ENCODE assay signal across 23 cellular contexts in genomic region chr13:64078025-64078424, GRCh38.
DNase-seq lines count a peak whose midpoint lies in the region; ATAC-seq, FAIRE-seq and TF ChIP-seq lines count a peak whose summit lies in the region.
"Had no signal": no experiment of that assay in that cellular context is flagged by ENCODE, and none has a peak within 500 bp of the region (broad histone marks: within the 10 kb centered on the region; RNA-seq: fewer than 3 reads in every experiment).

No MANE protein-coding gene starts in this region.

- DNase-seq in GM12865 (ENCODE audit: low read depth) = peak; percentile 21
- DNase-seq in NCI-H1105 (lab: John Stamatoyannopoulos, UW) = peak; percentile 99
- DNase-seq in RPMI7951 (ENCODE audit: low read depth) = peak; percentile 75
- no peak for DNase-seq in K562 (ENCODE audit: extremely low read depth in 1 of 4, low spot score in 3 of 4)
- DNase-seq in germinal center (ENCODE audit: low spot score) = no peak
- no peak for DNase-seq in ovary
- no peak for DNase-seq in activated CD8-positive, alpha-beta memory T cell treated with anti-CD3 and anti-CD28 coated beads, Interleukin-2, amount 10 ng/mL, durations not matched to agents 7 days and 5 days
- DNase-seq: activated CD4-positive, alpha-beta T cell treated with anti-CD3 and anti-CD28 coated beads for 48 hours; activated naive CD4-positive, alpha-beta T cell treated with anti-CD3 and anti-CD28 coated beads, Interleukin-2, amount 50 U/mL, for 16 hours; amygdala; colonic mucosa; foreskin keratinocyte; hippocampal formation; MM.1S; naive thymus-derived CD8-positive, alpha-beta T cell; NCI-H1694 treated with DMSO at 0.1 percent for 48 hours; NCI-H774; T-helper 1 cell had no signal

- no peaks in the 10 kb centered on the region for H4K20me1 ChIP-seq in K562 (replicated peaks; ENCODE audit: control insufficient read depth, insufficient read depth, low read length)
- H4K20me1 ChIP-seq: BLaER1 treated with 17β-estradiol and CSF1 and Interleukin-3, amounts not matched to agents 10 nM and 100 nM had no signal

- in situ Hi-C loops in K562 (cut with MboI) = no loop called here

- H3K4me3 ChIP-seq in GM12865 (ENCODE audit: low read depth, low read length) (no peak overlapping the region), K562 (no peak overlapping the region), ovary (no peak overlapping the region)
- H3K4me3 ChIP-seq: BLaER1 treated with 17β-estradiol and CSF1 and Interleukin-3, amounts not matched to agents 10 nM and 100 nM; colonic mucosa had no signal

- H3K9ac ChIP-seq in K562 (ENCODE audit: insufficient read depth in 1 of 2, low read depth in 2 of 2, low read length in 2 of 2) = no peak overlapping the region
- H3K9ac ChIP-seq: BLaER1 treated with 17β-estradiol and CSF1 and Interleukin-3, amounts not matched to agents 10 nM and 100 nM had no signal

- no peaks in the 10 kb centered on the region for H3K9me3 Mint-ChIP-seq in activated CD8-positive, alpha-beta memory T cell treated with anti-CD3 and anti-CD28 coated beads, Interleukin-2, amount 10 ng/mL, durations not matched to agents 7 days and 5 days (ENCODE audit: low read depth)

- no peak overlapping the region for H3K27ac ChIP-seq in K562 (ENCODE audit: extremely low read depth, low read depth, low read length)
- no peak overlapping the region for H3K27ac ChIP-seq in ovary
- H3K27ac ChIP-seq: BLaER1 treated with 17β-estradiol and CSF1 and Interleukin-3, amounts not matched to agents 10 nM and 100 nM; colonic mucosa; foreskin keratinocyte had no signal

- H3K79me2 ChIP-seq in K562 (ENCODE audit: control insufficient read depth, insufficient read depth, low read length) = peaks cover 30% of the 10 kb centered on the region

- no peak for TF ChIP-seq CTCF in GM12865 (IDR thresholded peaks at IDR 0.05; ENCODE audit: insufficient read depth, low read depth, low read length, missing control alignments)
- TF ChIP-seq CTCF in K562 (IDR thresholded peaks at IDR 0.05 in 2 of 3, conservative IDR thresholded peaks at IDR 0.05 in 1 of 3; ENCODE audit: insufficient read depth in 2 of 3, low read depth in 1 of 3, low read length in 3 of 3) = no peak
- no peak for TF ChIP-seq CTCF in ovary (IDR thresholded peaks at IDR 0.05)

- peaks cover 0 to 7% of the 10 kb centered on the region in 2 experiments; a peak in 2 of 5 replicates for H3K4me1 ChIP-seq in K562 (replicated peaks in 1 of 2; ENCODE audit: control insufficient read depth in 2 of 2, insufficient read depth in 2 of 2, low read length in 2 of 2)
- no peaks in the 10 kb centered on the region for H3K4me1 ChIP-seq in ovary (ENCODE audit: insufficient read depth)
- H3K4me1 ChIP-seq: BLaER1 treated with 17β-estradiol and CSF1 and Interleukin-3, amounts not matched to agents 10 nM and 100 nM; colonic mucosa; foreskin keratinocyte had no signal

- intact Hi-C loops in K562 (cut with micrococcal nuclease) (no loop called here), ovary (cut with DNase I) (no loop called here)

- POLR2A ChIA-PET in K562 (lab: Yijun Ruan, JAX) = no interaction called here

- no peak overlapping the region for H2AFZ ChIP-seq in K562 (ENCODE audit: low read depth, low read length)

- no peak overlapping the region for H3K4me2 ChIP-seq in K562 (ENCODE audit: insufficient read depth, low read length)
- H3K4me2 ChIP-seq: BLaER1 treated with 17β-estradiol and CSF1 and Interleukin-3, amounts not matched to agents 10 nM and 100 nM had no signal

- no peaks in the 10 kb centered on the region for H3K36me3 ChIP-seq in K562 (ENCODE audit: control insufficient read depth, insufficient read depth, low read length)
- H3K36me3 ChIP-seq in ovary = no peaks in the 10 kb centered on the region
- H3K36me3 ChIP-seq: BLaER1 treated with 17β-estradiol and CSF1 and Interleukin-3, amounts not matched to agents 10 nM and 100 nM; colonic mucosa had no signal

- TF ChIP-seq RAD21 in K562 (CRISPR knock-in tag; conservative IDR thresholded peaks at IDR 0.05 in 1 of 2, IDR thresholded peaks at IDR 0.05 in 1 of 2) = no peak

- H3K27ac Mint-ChIP-seq in activated CD8-positive, alpha-beta memory T cell treated with anti-CD3 and anti-CD28 coated beads, Interleukin-2, amount 10 ng/mL, durations not matched to agents 7 days and 5 days = no peak overlapping the region
- H3K27ac Mint-ChIP-seq: mesothelial cell of epicardium; naive thymus-derived CD8-positive, alpha-beta T cell had no signal

- no peaks in the 10 kb centered on the region for H3K27me3 Mint-ChIP-seq in activated CD8-positive, alpha-beta memory T cell treated with anti-CD3 and anti-CD28 coated beads, Interleukin-2, amount 10 ng/mL, durations not matched to agents 7 days and 5 days
- H3K27me3 Mint-ChIP-seq: naive thymus-derived CD8-positive, alpha-beta T cell had no signal

- H3K9me3 ChIP-seq in K562 (replicated peaks; ENCODE audit: control insufficient read depth, insufficient read depth, low read depth, low read length) (no peaks in the 10 kb centered on the region), ovary (no peaks in the 10 kb centered on the region)
- H3K9me3 ChIP-seq: colonic mucosa had no signal

- TF ChIP-seq EP300 in K562 (IDR thresholded peaks at IDR 0.05; ENCODE audit: low read length) = no peak
- TF ChIP-seq EP300 in ovary (IDR thresholded peaks at IDR 0.05) = no peak

- FAIRE-seq in K562 (lab: Jason Lieb, UNC) = no peak
- FAIRE-seq: bronchial epithelial cell, urothelium cell line had no signal

- H3K27me3 ChIP-seq in K562 (ENCODE audit: control insufficient read depth in 2 of 2, insufficient read depth in 2 of 2, low read length in 2 of 2) (no peaks in the 10 kb centered on the region), ovary (no peaks in the 10 kb centered on the region)
- H3K27me3 ChIP-seq: BLaER1 treated with 17β-estradiol and CSF1 and Interleukin-3, amounts not matched to agents 10 nM and 100 nM; colonic mucosa; foreskin keratinocyte had no signal

- H3K36me3 Mint-ChIP-seq in activated CD8-positive, alpha-beta memory T cell treated with anti-CD3 and anti-CD28 coated beads, Interleukin-2, amount 10 ng/mL, durations not matched to agents 7 days and 5 days = no peaks in the 10 kb centered on the region
- H3K36me3 Mint-ChIP-seq: mesothelial cell of epicardium; naive thymus-derived CD8-positive, alpha-beta T cell had no signal

- no peak overlapping the region for H3K4me3 Mint-ChIP-seq in activated CD8-positive, alpha-beta memory T cell treated with anti-CD3 and anti-CD28 coated beads, Interleukin-2, amount 10 ng/mL, durations not matched to agents 7 days and 5 days
- H3K4me3 Mint-ChIP-seq: mesothelial cell of epicardium had no signal

- CTCF ChIA-PET in K562 (lab: Yijun Ruan, JAX; ENCODE audit: low intra/inter-chr PET ratio) = no interaction called here
- CTCF ChIA-PET in activated CD8-positive, alpha-beta memory T cell treated with anti-CD3 and anti-CD28 coated beads, Interleukin-2, amount 10 ng/mL, durations not matched to agents 7 days and 5 days (lab: Charles Lee) = no interaction called here

- 100% methylated on average over 1 of the region's 6 CpGs for WGBS in K562 (ENCODE audit: insufficient coverage, low coverage, missing lambda C conversion rate)
- WGBS in ovary, 3 donors = 88 to 97% (median 91%) methylated on average over 6 of the region's 6 CpGs

- no peaks in the 10 kb centered on the region for H3K9me1 ChIP-seq in K562 (ENCODE audit: control insufficient read depth, insufficient read depth, low read length)

- ATAC-seq in K562 = no peak
- no peak for ATAC-seq in activated CD8-positive, alpha-beta memory T cell treated with anti-CD3 and anti-CD28 coated beads, Interleukin-2, amount 10 ng/mL, durations not matched to agents 7 days and 5 days
- ATAC-seq: esophagus mucosa; foreskin keratinocyte; naive thymus-derived CD8-positive, alpha-beta T cell had no signal

- H3K4me1 Mint-ChIP-seq in activated CD8-positive, alpha-beta memory T cell treated with anti-CD3 and anti-CD28 coated beads, Interleukin-2, amount 10 ng/mL, durations not matched to agents 7 days and 5 days = no peaks in the 10 kb centered on the region
- H3K4me1 Mint-ChIP-seq: mesothelial cell of epicardium had no signal

- BruUV-seq in K562 (replicated peaks; lab: Mats Ljungman, UMichigan) = no TSS peak

- no peak for TF ChIP-seq POLR2A in K562 (conservative IDR thresholded peaks at IDR 0.05)
- no peak for TF ChIP-seq POLR2A in ovary (IDR thresholded peaks at IDR 0.05)

TF ChIP-seq in K562, 482 proteins besides CTCF, POLR2A, EP300 and RAD21:
- TF ChIP-seq MYNN (IDR thresholded peaks at IDR 0.05) (no peak), MYNN (CRISPR knock-in tag; IDR thresholded peaks at IDR 0.05) (no peak), PKNOX1 (IDR thresholded peaks at IDR 0.05) (peak; percentile 27; the same call in 1 of the 2 replicates), ZNF212 (CRISPR knock-in tag; IDR thresholded peaks at IDR 0.05) (no peak), SMARCB1 (IDR thresholded peaks at IDR 0.05; ENCODE audit: insufficient read length, low read depth) (no peak), IFI16 (CRISPR knock-in tag; IDR thresholded peaks at IDR 0.05) (no peak), KDM1A (IDR thresholded peaks at IDR 0.05) (no peak), L3MBTL2 (IDR thresholded peaks at IDR 0.05) (no peak)

Comparison
In these comparisons a context has a peak if more than half of its experiments do, and no peak if none do; other contexts are left out.
1. DNase-seq: peak in GM12865 (single experiment), NCI-H1105 (single experiment) and RPMI7951 (single experiment); none in K562 (0 of 4), germinal center (single experiment), ovary (0 of 5) and activated CD8-positive, alpha-beta memory T cell treated with anti-CD3 and anti-CD28 coated beads, Interleukin-2, amount 10 ng/mL, durations not matched to agents 7 days and 5 days (single experiment).